Comparison of ENCODE assay signal across 1 cellular context in the genomic region with DNA sequence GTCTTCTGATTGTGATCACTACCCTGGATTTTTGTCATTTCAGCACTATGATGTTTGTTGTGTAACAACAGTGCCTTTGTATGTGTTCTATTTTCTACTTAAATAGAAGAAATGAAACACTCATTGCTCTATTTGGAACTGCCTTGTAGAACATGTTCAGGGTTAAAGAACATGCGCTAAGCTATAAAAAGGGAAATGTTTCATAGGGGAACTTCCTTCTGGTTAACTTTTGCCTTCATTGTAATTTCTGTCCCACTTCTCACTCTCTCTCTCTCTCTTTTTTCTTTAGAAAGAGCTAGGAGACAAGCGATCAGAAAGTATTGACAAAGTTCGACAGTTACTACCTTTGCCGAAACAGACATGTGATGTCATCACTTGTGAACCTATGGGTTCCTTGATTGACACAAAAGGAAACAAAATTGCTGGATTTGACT.
TF ChIP-seq lines count a peak whose summit lies in the region.

A gene (minus strand): TSS at position 13 of the 434 bp plus-strand sequence. CDS start 45,908 bp downstream, outside the sequence.

TF ChIP-seq in GM12878, 131 proteins besides CTCF, POLR2A, EP300 and RAD21 (continued from another document and continues in another):
- TF ChIP-seq, protein P1, sequence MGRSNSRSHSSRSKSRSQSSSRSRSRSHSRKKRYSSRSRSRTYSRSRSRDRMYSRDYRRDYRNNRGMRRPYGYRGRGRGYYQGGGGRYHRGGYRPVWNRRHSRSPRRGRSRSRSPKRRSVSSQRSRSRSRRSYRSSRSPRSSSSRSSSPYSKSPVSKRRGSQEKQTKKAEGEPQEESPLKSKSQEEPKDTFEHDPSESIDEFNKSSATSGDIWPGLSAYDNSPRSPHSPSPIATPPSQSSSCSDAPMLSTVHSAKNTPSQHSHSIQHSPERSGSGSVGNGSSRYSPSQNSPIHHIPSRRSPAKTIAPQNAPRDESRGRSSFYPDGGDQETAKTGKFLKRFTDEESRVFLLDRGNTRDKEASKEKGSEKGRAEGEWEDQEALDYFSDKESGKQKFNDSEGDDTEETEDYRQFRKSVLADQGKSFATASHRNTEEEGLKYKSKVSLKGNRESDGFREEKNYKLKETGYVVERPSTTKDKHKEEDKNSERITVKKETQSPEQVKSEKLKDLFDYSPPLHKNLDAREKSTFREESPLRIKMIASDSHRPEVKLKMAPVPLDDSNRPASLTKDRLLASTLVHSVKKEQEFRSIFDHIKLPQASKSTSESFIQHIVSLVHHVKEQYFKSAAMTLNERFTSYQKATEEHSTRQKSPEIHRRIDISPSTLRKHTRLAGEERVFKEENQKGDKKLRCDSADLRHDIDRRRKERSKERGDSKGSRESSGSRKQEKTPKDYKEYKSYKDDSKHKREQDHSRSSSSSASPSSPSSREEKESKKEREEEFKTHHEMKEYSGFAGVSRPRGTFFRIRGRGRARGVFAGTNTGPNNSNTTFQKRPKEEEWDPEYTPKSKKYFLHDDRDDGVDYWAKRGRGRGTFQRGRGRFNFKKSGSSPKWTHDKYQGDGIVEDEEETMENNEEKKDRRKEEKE (IDR thresholded peaks at IDR 0.05), result no peak
- TF ChIP-seq EED (IDR thresholded peaks at IDR 0.05; ENCODE audit: low read depth), result 0 out of 2 replicates have a peak, but pooled peaks have one; percentile 47
- no peak for TF ChIP-seq SREBF1 (IDR thresholded peaks at IDR 0.05; ENCODE audit: low read length)
- TF ChIP-seq CEBPB (IDR thresholded peaks at IDR 0.05; ENCODE audit: borderline replicate concordance in 1 of 2, low read depth in 2 of 2, low read length in 2 of 2), result peak in 1 of 2 experiments; percentile 74; a peak in 1 of 4 replicates
- no peak for TF ChIP-seq SUPT20H (IDR thresholded peaks at IDR 0.05; ENCODE audit: borderline replicate concordance, control insufficient read depth, low read depth, low read length)
- peak; percentile 13; the same call in 1 of the 2 replicates for TF ChIP-seq CHD2 (IDR thresholded peaks at IDR 0.05; ENCODE audit: borderline replicate concordance, low read depth, low read length)
- no peak for TF ChIP-seq TAF1 (IDR thresholded peaks at IDR 0.05; ENCODE audit: borderline replicate concordance, low read depth, low read length)
- no peak for TF ChIP-seq ASH2L (IDR thresholded peaks at IDR 0.05; ENCODE audit: borderline replicate concordance, low read depth)
- 0 out of 2 replicates have a peak, but pooled peaks have one; percentile 32 for TF ChIP-seq TBL1XR1 (IDR thresholded peaks at IDR 0.05; ENCODE audit: low read depth, low read length)
- no peak for TF ChIP-seq SMAD5 (IDR thresholded peaks at IDR 0.05; ENCODE audit: low read depth)
- no peak for TF ChIP-seq CHD4 (IDR thresholded peaks at IDR 0.05)
- no peak for TF ChIP-seq HDAC6 (IDR thresholded peaks at IDR 0.05; ENCODE audit: unreplicated experiment)
- TF ChIP-seq ATF7 (IDR thresholded peaks at IDR 0.05; ENCODE audit: low read depth), result peak; percentile 87
- TF ChIP-seq, protein P2, sequence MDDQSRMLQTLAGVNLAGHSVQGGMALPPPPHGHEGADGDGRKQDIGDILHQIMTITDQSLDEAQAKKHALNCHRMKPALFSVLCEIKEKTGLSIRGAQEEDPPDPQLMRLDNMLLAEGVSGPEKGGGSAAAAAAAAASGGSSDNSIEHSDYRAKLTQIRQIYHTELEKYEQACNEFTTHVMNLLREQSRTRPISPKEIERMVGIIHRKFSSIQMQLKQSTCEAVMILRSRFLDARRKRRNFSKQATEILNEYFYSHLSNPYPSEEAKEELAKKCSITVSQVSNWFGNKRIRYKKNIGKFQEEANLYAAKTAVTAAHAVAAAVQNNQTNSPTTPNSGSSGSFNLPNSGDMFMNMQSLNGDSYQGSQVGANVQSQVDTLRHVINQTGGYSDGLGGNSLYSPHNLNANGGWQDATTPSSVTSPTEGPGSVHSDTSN (IDR thresholded peaks at IDR 0.05; ENCODE audit: insufficient replicate concordance, low read depth, low read length), result peak; percentile 40
- TF ChIP-seq RB1 (IDR thresholded peaks at IDR 0.05; ENCODE audit: borderline replicate concordance), result no peak
- no peak for TF ChIP-seq NFYA (IDR thresholded peaks at IDR 0.05; ENCODE audit: borderline replicate concordance, low read depth, low read length)
- TF ChIP-seq JUNB (IDR thresholded peaks at IDR 0.05), result peak; percentile 77
- no peak for TF ChIP-seq RBBP5 (conservative IDR thresholded peaks at IDR 0.05)
- TF ChIP-seq, protein P3, sequence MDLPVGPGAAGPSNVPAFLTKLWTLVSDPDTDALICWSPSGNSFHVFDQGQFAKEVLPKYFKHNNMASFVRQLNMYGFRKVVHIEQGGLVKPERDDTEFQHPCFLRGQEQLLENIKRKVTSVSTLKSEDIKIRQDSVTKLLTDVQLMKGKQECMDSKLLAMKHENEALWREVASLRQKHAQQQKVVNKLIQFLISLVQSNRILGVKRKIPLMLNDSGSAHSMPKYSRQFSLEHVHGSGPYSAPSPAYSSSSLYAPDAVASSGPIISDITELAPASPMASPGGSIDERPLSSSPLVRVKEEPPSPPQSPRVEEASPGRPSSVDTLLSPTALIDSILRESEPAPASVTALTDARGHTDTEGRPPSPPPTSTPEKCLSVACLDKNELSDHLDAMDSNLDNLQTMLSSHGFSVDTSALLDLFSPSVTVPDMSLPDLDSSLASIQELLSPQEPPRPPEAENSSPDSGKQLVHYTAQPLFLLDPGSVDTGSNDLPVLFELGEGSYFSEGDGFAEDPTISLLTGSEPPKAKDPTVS (IDR thresholded peaks at IDR 0.05; ENCODE audit: low read depth, low read length), result no peak
- TF ChIP-seq ZNF622 (IDR thresholded peaks at IDR 0.05), result no peak
- no peak for TF ChIP-seq TARDBP (IDR thresholded peaks at IDR 0.05; ENCODE audit: borderline replicate concordance)
- TF ChIP-seq NFIC (IDR thresholded peaks at IDR 0.05; ENCODE audit: low read depth, low read length), result peak; percentile 93
- TF ChIP-seq MXI1 (IDR thresholded peaks at IDR 0.05; ENCODE audit: low read depth, low read length), result no peak
- TF ChIP-seq, protein P4, sequence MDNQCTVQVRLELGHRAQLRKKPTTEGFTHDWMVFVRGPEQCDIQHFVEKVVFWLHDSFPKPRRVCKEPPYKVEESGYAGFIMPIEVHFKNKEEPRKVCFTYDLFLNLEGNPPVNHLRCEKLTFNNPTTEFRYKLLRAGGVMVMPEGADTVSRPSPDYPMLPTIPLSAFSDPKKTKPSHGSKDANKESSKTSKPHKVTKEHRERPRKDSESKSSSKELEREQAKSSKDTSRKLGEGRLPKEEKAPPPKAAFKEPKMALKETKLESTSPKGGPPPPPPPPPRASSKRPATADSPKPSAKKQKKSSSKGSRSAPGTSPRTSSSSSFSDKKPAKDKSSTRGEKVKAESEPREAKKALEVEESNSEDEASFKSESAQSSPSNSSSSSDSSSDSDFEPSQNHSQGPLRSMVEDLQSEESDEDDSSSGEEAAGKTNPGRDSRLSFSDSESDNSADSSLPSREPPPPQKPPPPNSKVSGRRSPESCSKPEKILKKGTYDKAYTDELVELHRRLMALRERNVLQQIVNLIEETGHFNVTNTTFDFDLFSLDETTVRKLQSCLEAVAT (IDR thresholded peaks at IDR 0.05), result no peak
- no peak for TF ChIP-seq SREBF2 (IDR thresholded peaks at IDR 0.05; ENCODE audit: low read length)
- TF ChIP-seq SMC3 (IDR thresholded peaks at IDR 0.05; ENCODE audit: borderline replicate concordance, low read length), result no peak
- no peak for TF ChIP-seq STAT3 (IDR thresholded peaks at IDR 0.05; ENCODE audit: low read depth, low read length)
- TF ChIP-seq, protein P5, sequence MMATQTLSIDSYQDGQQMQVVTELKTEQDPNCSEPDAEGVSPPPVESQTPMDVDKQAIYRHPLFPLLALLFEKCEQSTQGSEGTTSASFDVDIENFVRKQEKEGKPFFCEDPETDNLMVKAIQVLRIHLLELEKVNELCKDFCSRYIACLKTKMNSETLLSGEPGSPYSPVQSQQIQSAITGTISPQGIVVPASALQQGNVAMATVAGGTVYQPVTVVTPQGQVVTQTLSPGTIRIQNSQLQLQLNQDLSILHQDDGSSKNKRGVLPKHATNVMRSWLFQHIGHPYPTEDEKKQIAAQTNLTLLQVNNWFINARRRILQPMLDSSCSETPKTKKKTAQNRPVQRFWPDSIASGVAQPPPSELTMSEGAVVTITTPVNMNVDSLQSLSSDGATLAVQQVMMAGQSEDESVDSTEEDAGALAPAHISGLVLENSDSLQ (IDR thresholded peaks at IDR 0.05), result peak; percentile 78
- TF ChIP-seq BCL11A (IDR thresholded peaks at IDR 0.05; ENCODE audit: low read depth, low read length), result 0 out of 2 replicates have a peak, but pooled peaks have one; percentile 33
- no peak for TF ChIP-seq NFXL1 (IDR thresholded peaks at IDR 0.05; ENCODE audit: borderline replicate concordance)
- peak; percentile 41; the same call in 1 of the 2 replicates for TF ChIP-seq SPI1 (IDR thresholded peaks at IDR 0.05; ENCODE audit: borderline replicate concordance, insufficient read depth, low read depth, low read length)
- TF ChIP-seq STAT1 (conservative IDR thresholded peaks at IDR 0.05), result no peak
- no peak for TF ChIP-seq HDGF (IDR thresholded peaks at IDR 0.05)
- TF ChIP-seq, protein P6, sequence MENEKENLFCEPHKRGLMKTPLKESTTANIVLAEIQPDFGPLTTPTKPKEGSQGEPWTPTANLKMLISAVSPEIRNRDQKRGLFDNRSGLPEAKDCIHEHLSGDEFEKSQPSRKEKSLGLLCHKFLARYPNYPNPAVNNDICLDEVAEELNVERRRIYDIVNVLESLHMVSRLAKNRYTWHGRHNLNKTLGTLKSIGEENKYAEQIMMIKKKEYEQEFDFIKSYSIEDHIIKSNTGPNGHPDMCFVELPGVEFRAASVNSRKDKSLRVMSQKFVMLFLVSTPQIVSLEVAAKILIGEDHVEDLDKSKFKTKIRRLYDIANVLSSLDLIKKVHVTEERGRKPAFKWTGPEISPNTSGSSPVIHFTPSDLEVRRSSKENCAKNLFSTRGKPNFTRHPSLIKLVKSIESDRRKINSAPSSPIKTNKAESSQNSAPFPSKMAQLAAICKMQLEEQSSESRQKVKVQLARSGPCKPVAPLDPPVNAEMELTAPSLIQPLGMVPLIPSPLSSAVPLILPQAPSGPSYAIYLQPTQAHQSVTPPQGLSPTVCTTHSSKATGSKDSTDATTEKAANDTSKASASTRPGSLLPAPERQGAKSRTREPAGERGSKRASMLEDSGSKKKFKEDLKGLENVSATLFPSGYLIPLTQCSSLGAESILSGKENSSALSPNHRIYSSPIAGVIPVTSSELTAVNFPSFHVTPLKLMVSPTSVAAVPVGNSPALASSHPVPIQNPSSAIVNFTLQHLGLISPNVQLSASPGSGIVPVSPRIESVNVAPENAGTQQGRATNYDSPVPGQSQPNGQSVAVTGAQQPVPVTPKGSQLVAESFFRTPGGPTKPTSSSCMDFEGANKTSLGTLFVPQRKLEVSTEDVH (IDR thresholded peaks at IDR 0.05; ENCODE audit: low read depth, partially characterized antibody), result no peak
- TF ChIP-seq KAT2A (conservative IDR thresholded peaks at IDR 0.05; ENCODE audit: control insufficient read depth, low read depth, low read length), result no peak
- TF ChIP-seq, protein P7, sequence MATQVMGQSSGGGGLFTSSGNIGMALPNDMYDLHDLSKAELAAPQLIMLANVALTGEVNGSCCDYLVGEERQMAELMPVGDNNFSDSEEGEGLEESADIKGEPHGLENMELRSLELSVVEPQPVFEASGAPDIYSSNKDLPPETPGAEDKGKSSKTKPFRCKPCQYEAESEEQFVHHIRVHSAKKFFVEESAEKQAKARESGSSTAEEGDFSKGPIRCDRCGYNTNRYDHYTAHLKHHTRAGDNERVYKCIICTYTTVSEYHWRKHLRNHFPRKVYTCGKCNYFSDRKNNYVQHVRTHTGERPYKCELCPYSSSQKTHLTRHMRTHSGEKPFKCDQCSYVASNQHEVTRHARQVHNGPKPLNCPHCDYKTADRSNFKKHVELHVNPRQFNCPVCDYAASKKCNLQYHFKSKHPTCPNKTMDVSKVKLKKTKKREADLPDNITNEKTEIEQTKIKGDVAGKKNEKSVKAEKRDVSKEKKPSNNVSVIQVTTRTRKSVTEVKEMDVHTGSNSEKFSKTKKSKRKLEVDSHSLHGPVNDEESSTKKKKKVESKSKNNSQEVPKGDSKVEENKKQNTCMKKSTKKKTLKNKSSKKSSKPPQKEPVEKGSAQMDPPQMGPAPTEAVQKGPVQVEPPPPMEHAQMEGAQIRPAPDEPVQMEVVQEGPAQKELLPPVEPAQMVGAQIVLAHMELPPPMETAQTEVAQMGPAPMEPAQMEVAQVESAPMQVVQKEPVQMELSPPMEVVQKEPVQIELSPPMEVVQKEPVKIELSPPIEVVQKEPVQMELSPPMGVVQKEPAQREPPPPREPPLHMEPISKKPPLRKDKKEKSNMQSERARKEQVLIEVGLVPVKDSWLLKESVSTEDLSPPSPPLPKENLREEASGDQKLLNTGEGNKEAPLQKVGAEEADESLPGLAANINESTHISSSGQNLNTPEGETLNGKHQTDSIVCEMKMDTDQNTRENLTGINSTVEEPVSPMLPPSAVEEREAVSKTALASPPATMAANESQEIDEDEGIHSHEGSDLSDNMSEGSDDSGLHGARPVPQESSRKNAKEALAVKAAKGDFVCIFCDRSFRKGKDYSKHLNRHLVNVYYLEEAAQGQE (IDR thresholded peaks at IDR 0.05; ENCODE audit: low read depth, low read length), result no peak
- TF ChIP-seq, protein P8, sequence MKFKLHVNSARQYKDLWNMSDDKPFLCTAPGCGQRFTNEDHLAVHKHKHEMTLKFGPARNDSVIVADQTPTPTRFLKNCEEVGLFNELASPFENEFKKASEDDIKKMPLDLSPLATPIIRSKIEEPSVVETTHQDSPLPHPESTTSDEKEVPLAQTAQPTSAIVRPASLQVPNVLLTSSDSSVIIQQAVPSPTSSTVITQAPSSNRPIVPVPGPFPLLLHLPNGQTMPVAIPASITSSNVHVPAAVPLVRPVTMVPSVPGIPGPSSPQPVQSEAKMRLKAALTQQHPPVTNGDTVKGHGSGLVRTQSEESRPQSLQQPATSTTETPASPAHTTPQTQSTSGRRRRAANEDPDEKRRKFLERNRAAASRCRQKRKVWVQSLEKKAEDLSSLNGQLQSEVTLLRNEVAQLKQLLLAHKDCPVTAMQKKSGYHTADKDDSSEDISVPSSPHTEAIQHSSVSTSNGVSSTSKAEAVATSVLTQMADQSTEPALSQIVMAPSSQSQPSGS (IDR thresholded peaks at IDR 0.05; ENCODE audit: low read length), result peak; percentile 81; the same call in 1 of the 2 replicates
- TF ChIP-seq ZBED1 (IDR thresholded peaks at IDR 0.05; ENCODE audit: borderline replicate concordance), result peak; percentile 49; the same call in 1 of the 2 replicates
- no peak for TF ChIP-seq TCF12 (IDR thresholded peaks at IDR 0.05; ENCODE audit: low read depth, low read length)
- TF ChIP-seq NRF1 (conservative IDR thresholded peaks at IDR 0.05; ENCODE audit: low read depth, low read length), result no peak
